ENCODE assay signal across 11 cellular contexts in the genomic region with DNA sequence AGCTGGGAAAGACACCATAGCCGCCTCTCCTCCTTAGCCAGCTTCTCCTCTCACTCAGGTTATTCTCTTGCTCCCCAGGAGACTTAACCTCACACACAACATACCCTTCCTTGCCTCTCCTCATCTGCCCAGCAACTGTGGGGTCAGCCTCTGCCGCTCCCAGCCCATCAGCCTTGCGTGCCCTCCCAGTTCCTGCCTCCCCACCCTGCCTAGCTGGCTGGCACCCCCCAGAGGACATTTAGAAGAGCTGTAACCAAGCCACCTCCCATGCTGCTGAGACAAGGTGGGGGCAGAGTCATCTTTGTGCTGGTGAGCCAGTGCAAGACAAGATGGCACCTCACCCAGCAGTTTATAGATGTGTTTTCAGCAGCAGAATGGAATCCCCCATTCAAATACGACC. TPM values are rescaled to one million over a fixed set of nuclear protein-coding genes. Genes with fewer than 3 reads are reported as not detected.
DNase-seq lines count a peak whose midpoint lies in the region; ATAC-seq, FAIRE-seq and TF ChIP-seq lines count a peak whose summit lies in the region.
"Had no signal": no experiment of that assay in that cellular context is flagged by ENCODE, and none has a peak within 500 bp of the region (broad histone marks: within the 10 kb centered on the region; RNA-seq: fewer than 3 reads in every experiment).

No MANE protein-coding gene starts in this region.

- H3K4me1 ChIP-seq in right atrium auricular region = peaks cover 0 to 26% of the 10 kb centered on the region in 2 donors
- no peaks in the 10 kb centered on the region; a peak in 3 of 7 replicates for H3K4me1 ChIP-seq in H1 (replicated peaks in 1 of 4; ENCODE audit: control insufficient read depth in 3 of 4, insufficient read depth in 4 of 4, low read length in 3 of 4)

- peaks cover 5% of the 10 kb centered on the region; the same call in 1 of the 2 replicates for H3K23me2 ChIP-seq in H1 (ENCODE audit: low read depth, low read length)

- H3K4me3 Mint-ChIP-seq in stimulated activated effector memory CD8-positive, alpha-beta T cell treated with anti-CD3 and anti-CD28 coated beads, Interleukin-12 subunit alpha, Interleukin-12 subunit beta, amount 100 ng/mL, for 72 hours = no peak overlapping the region
- no peak overlapping the region for H3K4me3 Mint-ChIP-seq in activated T-helper 2 cell treated with anti-CD3 and anti-CD28 coated beads, Interferon-gamma antibody, Interleukin-2, Interleukin-4, amounts not matched to agents 10 μg/mL and 5 μg/mL and 100 μg/mL, durations not matched to agents 14 hours and 24 hours and 36 hours (ENCODE audit: low read depth)
- H3K4me3 Mint-ChIP-seq in type B pancreatic cell = no peak overlapping the region
- H3K4me3 Mint-ChIP-seq: activated T-cell treated with anti-CD3 and anti-CD28 coated beads, Interleukin-2, amount 50 U/mL, for 4 hours; IgD-negative memory B cell had no signal

- H3K27ac ChIP-seq in right atrium auricular region (no peak overlapping the region), H1 (ENCODE audit: low read depth, low read length) (no peak overlapping the region)

- peaks cover 34% of the 10 kb centered on the region for H3K36me3 Mint-ChIP-seq in stimulated activated effector memory CD8-positive, alpha-beta T cell treated with anti-CD3 and anti-CD28 coated beads, Interleukin-12 subunit alpha, Interleukin-12 subunit beta, amount 100 ng/mL, for 72 hours
- peaks cover 25% of the 10 kb centered on the region for H3K36me3 Mint-ChIP-seq in activated T-helper 2 cell treated with anti-CD3 and anti-CD28 coated beads, Interferon-gamma antibody, Interleukin-2, Interleukin-4, amounts not matched to agents 10 μg/mL and 5 μg/mL and 100 μg/mL, durations not matched to agents 14 hours and 24 hours and 36 hours (ENCODE audit: low read depth)
- peaks cover 9% of the 10 kb centered on the region for H3K36me3 Mint-ChIP-seq in type B pancreatic cell

- peaks cover 13% of the 10 kb centered on the region for H3K4me1 Mint-ChIP-seq in stimulated activated effector memory CD8-positive, alpha-beta T cell treated with anti-CD3 and anti-CD28 coated beads, Interleukin-12 subunit alpha, Interleukin-12 subunit beta, amount 100 ng/mL, for 72 hours
- peaks cover 27% of the 10 kb centered on the region for H3K4me1 Mint-ChIP-seq in activated T-helper 2 cell treated with anti-CD3 and anti-CD28 coated beads, Interferon-gamma antibody, Interleukin-2, Interleukin-4, amounts not matched to agents 10 μg/mL and 5 μg/mL and 100 μg/mL, durations not matched to agents 14 hours and 24 hours and 36 hours (ENCODE audit: low read depth)
- H3K4me1 Mint-ChIP-seq in type B pancreatic cell (ENCODE audit: unreplicated experiment) = peaks cover 5% of the 10 kb centered on the region

- peak overlapping the region; percentile 32; the same call in 1 of the 2 replicates for H2BK5ac ChIP-seq in H1 (ENCODE audit: low read depth, low read length)

- no peak overlapping the region for H2BK20ac ChIP-seq in H1 (ENCODE audit: low read length)

- H4K91ac ChIP-seq in H1 (replicated peaks; ENCODE audit: insufficient read length, low read length) = no peak overlapping the region

- H3K18ac ChIP-seq in H1 (ENCODE audit: extremely low read depth, low read length) = no peak overlapping the region

- H3K79me2 ChIP-seq in H1 (ENCODE audit: control insufficient read depth in 1 of 2, insufficient read depth in 2 of 2, low read length in 2 of 2) = no peaks in the 10 kb centered on the region

- H3K56ac ChIP-seq in H1 (replicated peaks; ENCODE audit: insufficient read length, low read depth, low read length) = no peak overlapping the region

- H3K4me3 ChIP-seq in right atrium auricular region (no peak overlapping the region), H1 (ENCODE audit: extremely low read depth in 1 of 4, insufficient read depth in 2 of 4, low read depth in 3 of 4, low read length in 4 of 4) (no peak overlapping the region)

- H4K20me1 ChIP-seq in H1 (replicated peaks in 1 of 2; ENCODE audit: control insufficient read depth in 1 of 2, insufficient read depth in 2 of 2, low read length in 2 of 2) = peaks cover 0 to 6% of the 10 kb centered on the region in 2 experiments

- no peak overlapping the region for H2BK120ac ChIP-seq in H1 (replicated peaks; ENCODE audit: low read depth, low read length)

- no peak overlapping the region for H2AFZ ChIP-seq in H1 (ENCODE audit: low read length)

- no peak overlapping the region for H2AK5ac ChIP-seq in H1 (ENCODE audit: low read depth, low read length)

- H3K27me3 Mint-ChIP-seq in activated T-helper 2 cell treated with anti-CD3 and anti-CD28 coated beads, Interferon-gamma antibody, Interleukin-2, Interleukin-4, amounts not matched to agents 10 μg/mL and 5 μg/mL and 100 μg/mL, durations not matched to agents 14 hours and 24 hours and 36 hours (ENCODE audit: low read depth) = no peaks in the 10 kb centered on the region
- H3K27me3 Mint-ChIP-seq in type B pancreatic cell = no peaks in the 10 kb centered on the region
- H3K27me3 Mint-ChIP-seq: IgD-negative memory B cell had no signal

- no peak overlapping the region for H3K23ac ChIP-seq in H1 (ENCODE audit: insufficient read length)

- H3K14ac ChIP-seq in H1 (ENCODE audit: insufficient read length) = no peak overlapping the region

- TF ChIP-seq EP300 in H1 (IDR thresholded peaks at IDR 0.05; ENCODE audit: borderline replicate concordance in 1 of 2, low read depth in 2 of 2, low read length in 2 of 2) = no peak

- no peak overlapping the region for H3K9ac ChIP-seq in H1 (replicated peaks in 1 of 4; ENCODE audit: extremely low read depth in 1 of 4, low read depth in 3 of 4, low read length in 3 of 4)

- POLR2A ChIA-PET in H1 (lab: Charles Lee; ENCODE audit: partially characterized antibody) = interaction anchor here (1.1 kb wide), 1 partner anchor 11 kb away, joined by 4 read pairs; no protein-coding TSS in a partner anchor

- WGBS in H1 (ENCODE audit: extremely low coverage in 1 of 2, insufficient coverage in 1 of 2, insufficient read length in 1 of 2, insufficient replicate concordance in 2 of 2, low coverage in 1 of 2, low lambda C conversion rate in 2 of 2, missing lambda C conversion rate in 1 of 2), 2 experiments = 76% methylated on average over 4 of the region's 4 CpGs; no CpG with 5 or more reads in 1 of the 2 experiments

- no peak overlapping the region for H4K5ac ChIP-seq in H1 (ENCODE audit: insufficient read length, low read depth, low read length)

- ATAC-seq in left ventricle myocardium superior = no peak
- ATAC-seq in stimulated activated effector memory CD8-positive, alpha-beta T cell treated with anti-CD3 and anti-CD28 coated beads, Interleukin-12 subunit alpha, Interleukin-12 subunit beta, amount 100 ng/mL, for 72 hours = peak; percentile 33

- CTCF ChIA-PET in H1 (lab: Charles Lee; ENCODE audit: partially characterized antibody) = interaction anchor here (0.9 to 2.3 kb wide), 3 partner anchors 13 to 81 kb away, joined by 3 to 19 read pairs (median 3); no protein-coding TSS in a partner anchor

- H3K27me3 ChIP-seq in right atrium auricular region = no peaks in the 10 kb centered on the region
- no peaks in the 10 kb centered on the region for H3K27me3 ChIP-seq in H1 (replicated peaks in 1 of 4; ENCODE audit: control insufficient read depth in 3 of 4, extremely low read depth in 1 of 4, insufficient read depth in 3 of 4, low read length in 3 of 4)

- H3K9me3 ChIP-seq in right atrium auricular region = no peaks in the 10 kb centered on the region
- no peaks in the 10 kb centered on the region for H3K9me3 ChIP-seq in H1 (ENCODE audit: insufficient read depth in 2 of 2, low read depth in 1 of 2, low read length in 1 of 2)

- no peak overlapping the region for H3K4ac ChIP-seq in H1 (replicated peaks; ENCODE audit: insufficient read length, low read depth, low read length)

- TF ChIP-seq CTCF in right atrium auricular region (IDR thresholded peaks at IDR 0.05) = no peak
- peak; percentile 18 to 41 (median 25) for TF ChIP-seq CTCF in H1 (IDR thresholded peaks at IDR 0.05; ENCODE audit: control extremely low read depth in 1 of 3, insufficient read depth in 1 of 3, low read depth in 1 of 3, low read length in 3 of 3)
- no peak for TF ChIP-seq CTCF in type B pancreatic cell (conservative IDR thresholded peaks at IDR 0.05)

- DNase-seq in left ventricle myocardium superior = peak; percentile 26
- no peak for DNase-seq in right atrium auricular region (ENCODE audit: low spot score)
- DNase-seq in MV-4-11 (lab: John Stamatoyannopoulos, UW) = peak; percentile 7
- no peak for DNase-seq in H1 (ENCODE audit: low read depth in 1 of 2, low spot score in 2 of 2)
- DNase-seq in stimulated activated effector memory CD8-positive, alpha-beta T cell treated with anti-CD3 and anti-CD28 coated beads, Interleukin-12 subunit alpha, Interleukin-12 subunit beta, amount 100 ng/mL, for 72 hours (ENCODE audit: low spot score in 2 of 2) = no peak
- no peak for DNase-seq in activated T-helper 2 cell treated with anti-CD3 and anti-CD28 coated beads, Interferon-gamma antibody, Interleukin-2, Interleukin-4, amounts not matched to agents 10 μg/mL and 5 μg/mL and 100 μg/mL, durations not matched to agents 14 hours and 24 hours and 36 hours (ENCODE audit: low spot score)
- DNase-seq in stimulated activated CD4-positive, alpha-beta T cell treated with anti-CD3 and anti-CD28 coated beads, Interleukin-4, amount 100 ng/mL, for 1 hour = no peak
- no peak for DNase-seq in type B pancreatic cell (ENCODE audit: extremely low spot score, unreplicated experiment)
- DNase-seq: activated T-cell treated with anti-CD3 and anti-CD28 coated beads, Interleukin-2, amount 50 U/mL, for 4 hours; retina had no signal

- no peak overlapping the region for H2BK15ac ChIP-seq in H1 (ENCODE audit: low read length)

- H3K27ac Mint-ChIP-seq in stimulated activated effector memory CD8-positive, alpha-beta T cell treated with anti-CD3 and anti-CD28 coated beads, Interleukin-12 subunit alpha, Interleukin-12 subunit beta, amount 100 ng/mL, for 72 hours = no peak overlapping the region
- H3K27ac Mint-ChIP-seq in activated T-helper 2 cell treated with anti-CD3 and anti-CD28 coated beads, Interferon-gamma antibody, Interleukin-2, Interleukin-4, amounts not matched to agents 10 μg/mL and 5 μg/mL and 100 μg/mL, durations not matched to agents 14 hours and 24 hours and 36 hours = no peak overlapping the region
- H3K27ac Mint-ChIP-seq in type B pancreatic cell = no peak overlapping the region
- H3K27ac Mint-ChIP-seq: IgD-negative memory B cell had no signal

- H4K8ac ChIP-seq in H1 (ENCODE audit: extremely low read depth, insufficient read depth, low read length) = no peak overlapping the region

- no peaks in the 10 kb centered on the region for H3K79me1 ChIP-seq in H1 (ENCODE audit: low read depth, low read length)

- FAIRE-seq in H1 (lab: Jason Lieb, UNC) = no peak

- no peaks in the 10 kb centered on the region for H3K9me3 Mint-ChIP-seq in stimulated activated effector memory CD8-positive, alpha-beta T cell treated with anti-CD3 and anti-CD28 coated beads, Interleukin-12 subunit alpha, Interleukin-12 subunit beta, amount 100 ng/mL, for 72 hours
- no peaks in the 10 kb centered on the region for H3K9me3 Mint-ChIP-seq in activated T-helper 2 cell treated with anti-CD3 and anti-CD28 coated beads, Interferon-gamma antibody, Interleukin-2, Interleukin-4, amounts not matched to agents 10 μg/mL and 5 μg/mL and 100 μg/mL, durations not matched to agents 14 hours and 24 hours and 36 hours
- no peaks in the 10 kb centered on the region for H3K9me3 Mint-ChIP-seq in type B pancreatic cell
- H3K9me3 Mint-ChIP-seq: activated T-cell treated with anti-CD3 and anti-CD28 coated beads, Interleukin-2, amount 50 U/mL, for 4 hours; IgD-negative memory B cell had no signal

- H3K36me3 ChIP-seq in right atrium auricular region = peaks cover 92% of the 10 kb centered on the region
- H3K36me3 ChIP-seq in H1 (ENCODE audit: control insufficient read depth in 2 of 4, insufficient read depth in 4 of 4, low read length in 3 of 4) = peaks cover 0 to 6% (median 3%) of the 10 kb centered on the region in 4 experiments; a peak in 4 of 8 replicates

- TF ChIP-seq POLR2A in H1 (IDR thresholded peaks at IDR 0.05; ENCODE audit: control extremely low read depth in 1 of 2, low read depth in 2 of 2, low read length in 2 of 2) = no peak

- no peak overlapping the region for H3K4me2 ChIP-seq in H1 (ENCODE audit: insufficient read depth in 1 of 2, low read depth in 2 of 2, low read length in 2 of 2)

- intact Hi-C loops in left ventricle myocardium superior (cut with micrococcal nuclease) = no loop called here
- intact Hi-C loops in activated T-helper 2 cell treated with anti-CD3 and anti-CD28 coated beads, Interferon-gamma antibody, Interleukin-2, Interleukin-4, amounts not matched to agents 10 μg/mL and 5 μg/mL and 100 μg/mL, durations not matched to agents 14 hours and 24 hours and 36 hours (cut with micrococcal nuclease) = no loop called here

- H2BK12ac ChIP-seq in H1 (ENCODE audit: low read depth, low read length) = no peak overlapping the region

- peak; percentile 22 to 58; a peak in 3 of 4 replicates for TF ChIP-seq RAD21 in H1 (IDR thresholded peaks at IDR 0.05 in 1 of 2, conservative IDR thresholded peaks at IDR 0.05 in 1 of 2; ENCODE audit: low read depth in 2 of 2, low read length in 2 of 2)

RNA-seq across cellular contexts. Expression of a gene that starts 38.2 kb away (rescaled TPM):
- total RNA-seq in left ventricle myocardium superior = 78.6 TPM
- total RNA-seq in right atrium auricular region = 100 to 1,000 TPM; 108 TPM
- 22.2 and 25.1 TPM in 2 replicates for total RNA-seq in H1 (2021; fragmentation: NEBNext Ultra II Directional; extraction: Animal tissue kit (Norgen Biotek cat#: 25700))
- 39.2 and 40.8 TPM in 2 replicates for polyA plus RNA-seq in H1 (2011; rRNA removed)
- 42.4 TPM for polyA plus RNA-seq in H1 (2011; cell fraction: cytosol; rRNA removed)
- 55.0 TPM for polyA plus RNA-seq in H1 (2011; cell fraction: nucleus; rRNA removed)
- 18.4 to 26.3 TPM (median 24.0 TPM) in 4 replicates for polyA plus RNA-seq in H1 (2012, experiment 1 of 2)
- polyA plus RNA-seq in H1 (2012, experiment 2 of 2) = 17.2 TPM
- 10.1 TPM for polyA plus RNA-seq in H1 (2013, experiment 1 of 2)
- 9.8 TPM for polyA plus RNA-seq in H1 (2013, experiment 2 of 2)
- polyA minus RNA-seq in H1 (2011; rRNA and poly(A)+ RNA removed) = 66.8 and 85.4 TPM in 2 replicates
- polyA minus RNA-seq in H1 (2011; cell fraction: cytosol; rRNA and poly(A)+ RNA removed) = 23.8 TPM
- 28.3 TPM for polyA minus RNA-seq in H1 (2011; cell fraction: nucleus; rRNA and poly(A)+ RNA removed)
- 21.2 and 23.6 TPM in 2 replicates for total RNA-seq in activated T-helper 2 cell treated with anti-CD3 and anti-CD28 coated beads, Interferon-gamma antibody, Interleukin-2, Interleukin-4, amounts not matched to agents 10 μg/mL and 5 μg/mL and 100 μg/mL, durations not matched to agents 14 hours and 24 hours and 36 hours
- total RNA-seq in type B pancreatic cell (ENCODE audit: low replicate concordance) = 27.0 and 37.6 TPM in 2 replicates

RNA-seq across cellular contexts. Expression of a gene that starts 43.0 kb away (rescaled TPM):
- 3.8 TPM for total RNA-seq in left ventricle myocardium superior
- 10 to 100 TPM in 1 of 2 donors, 1 to 10 TPM in 1; 1.9 to 11.1 TPM for total RNA-seq in right atrium auricular region
- total RNA-seq in H1 (2021; fragmentation: NEBNext Ultra II Directional; extraction: Animal tissue kit (Norgen Biotek cat#: 25700)) = 25.0 and 25.7 TPM in 2 replicates
- polyA plus RNA-seq in H1 (2011; rRNA removed) = 39.2 and 41.6 TPM in 2 replicates
- 28.6 TPM for polyA plus RNA-seq in H1 (2011; cell fraction: cytosol; rRNA removed)
- 19.6 TPM for polyA plus RNA-seq in H1 (2011; cell fraction: nucleus; rRNA removed)
- polyA plus RNA-seq in H1 (2012, experiment 1 of 2) = 20.2 to 27.4 TPM (median 24.8 TPM) in 4 replicates
- polyA plus RNA-seq in H1 (2012, experiment 2 of 2) = 29.7 TPM
- 23.9 TPM for polyA plus RNA-seq in H1 (2013, experiment 1 of 2)
- polyA plus RNA-seq in H1 (2013, experiment 2 of 2) = 27.9 TPM
- 8.0 and 8.7 TPM in 2 replicates for polyA minus RNA-seq in H1 (2011; rRNA and poly(A)+ RNA removed)
- polyA minus RNA-seq in H1 (2011; cell fraction: cytosol; rRNA and poly(A)+ RNA removed) = 7.7 TPM
- 9.2 TPM for polyA minus RNA-seq in H1 (2011; cell fraction: nucleus; rRNA and poly(A)+ RNA removed)
- total RNA-seq in activated T-helper 2 cell treated with anti-CD3 and anti-CD28 coated beads, Interferon-gamma antibody, Interleukin-2, Interleukin-4, amounts not matched to agents 10 μg/mL and 5 μg/mL and 100 μg/mL, durations not matched to agents 14 hours and 24 hours and 36 hours = 1.0 and 1.3 TPM in 2 replicates
- total RNA-seq in type B pancreatic cell (ENCODE audit: low replicate concordance) = 4.1 and 7.7 TPM in 2 replicates

Comparison
In these comparisons a context has a peak if more than half of its experiments do, and no peak if none do; other contexts are left out.
1. DNase-seq: peak in left ventricle myocardium superior (single experiment) and MV-4-11 (single experiment); none in right atrium auricular region (single experiment), H1 (0 of 2), stimulated activated effector memory CD8-positive, alpha-beta T cell treated with anti-CD3 and anti-CD28 coated beads, Interleukin-12 subunit alpha, Interleukin-12 subunit beta, amount 100 ng/mL, for 72 hours (0 of 2), activated T-helper 2 cell treated with anti-CD3 and anti-CD28 coated beads, Interferon-gamma antibody, Interleukin-2, Interleukin-4, amounts not matched to agents 10 μg/mL and 5 μg/mL and 100 μg/mL, durations not matched to agents 14 hours and 24 hours and 36 hours (single experiment), stimulated activated CD4-positive, alpha-beta T cell treated with anti-CD3 and anti-CD28 coated beads, Interleukin-4, amount 100 ng/mL, for 1 hour (single experiment) and type B pancreatic cell (single experiment).
2. CTCF ChIP-seq: peak in H1 (3 of 3); none in right atrium auricular region (0 of 2) and type B pancreatic cell (single experiment).